ENCODE assay signal across 8 cellular contexts in genomic region chr19:4061178-4061682, GRCh38. TPM values are rescaled to one million over a fixed set of nuclear protein-coding genes. Genes with fewer than 3 reads are reported as not detected.
A peak's percentile ranks its signal among the peaks of the same experiment; 100 is the strongest.
DNase-seq lines count a peak whose midpoint lies in the region; ATAC-seq and TF ChIP-seq lines count a peak whose summit lies in the region.

No MANE protein-coding gene starts in this region.

- no peaks in the 10 kb centered on the region for H3K9me3 Mint-ChIP-seq in WTC11
- no peaks in the 10 kb centered on the region for H3K9me3 Mint-ChIP-seq in stimulated activated effector memory CD8-positive, alpha-beta T cell treated with anti-CD3 and anti-CD28 coated beads, Interleukin-12 subunit alpha, Interleukin-12 subunit beta, amount 100 ng/mL, for 72 hours

- POLR2A ChIA-PET in WTC11 (lab: Charles Lee): no interaction called here

- in situ Hi-C loops in HAP-1 (cut with MboI; ENCODE audit: low sequenced_read_pairs): no loop called here

- no peak overlapping the region for H3K27ac Mint-ChIP-seq in WTC11
- H3K27ac Mint-ChIP-seq in stimulated activated effector memory CD8-positive, alpha-beta T cell treated with anti-CD3 and anti-CD28 coated beads, Interleukin-12 subunit alpha, Interleukin-12 subunit beta, amount 100 ng/mL, for 72 hours: peak overlapping the region; percentile 93

- H3K9me3 ChIP-seq in HAP-1 (no peaks in the 10 kb centered on the region), heart right ventricle (no peaks in the 10 kb centered on the region)

- intact Hi-C loops in heart right ventricle (cut with DNase I): loop anchor here in 3 of 10 donors (5.0 to 10.0 kb wide), 3 partner anchors 44 to 74 kb away; partner anchors contain the start of genes EEF2 (in 1 of the 3) and PIAS4 (in 1 of the 3)

- peak overlapping the region; percentile 92 to 99 (median 98) for H3K27ac ChIP-seq in heart right ventricle

- H3K4me1 Mint-ChIP-seq in WTC11: peaks cover 24% of the 10 kb centered on the region
- H3K4me1 Mint-ChIP-seq in stimulated activated effector memory CD8-positive, alpha-beta T cell treated with anti-CD3 and anti-CD28 coated beads, Interleukin-12 subunit alpha, Interleukin-12 subunit beta, amount 100 ng/mL, for 72 hours: peaks cover 50% of the 10 kb centered on the region

- TF ChIP-seq CTCF in WTC11 (IDR thresholded peaks at IDR 0.05): no peak
- no peak for TF ChIP-seq CTCF in heart right ventricle (IDR thresholded peaks at IDR 0.05)

- H3K4me1 ChIP-seq in HAP-1: peaks cover 12% of the 10 kb centered on the region; the same call in 1 of the 2 replicates
- H3K4me1 ChIP-seq in heart right ventricle: peaks cover 56 to 76% (median 73%) of the 10 kb centered on the region in 9 donors

- no peaks in the 10 kb centered on the region for H3K27me3 Mint-ChIP-seq in WTC11 (ENCODE audit: low read depth)

- ATAC-seq in WTC11: peak; percentile 8
- ATAC-seq in heart right ventricle: peak in 4 of 8 donors; percentile 22 to 31 (median 24)
- ATAC-seq in stimulated activated effector memory CD8-positive, alpha-beta T cell treated with anti-CD3 and anti-CD28 coated beads, Interleukin-12 subunit alpha, Interleukin-12 subunit beta, amount 100 ng/mL, for 72 hours: no peak
- no peak for ATAC-seq in GM21723 (IDR thresholded peaks at IDR 0.05; ENCODE audit: unreplicated experiment)

- H3K4me3 ChIP-seq in HAP-1 (peak overlapping the region; percentile 4; the same call in 1 of the 2 replicates), heart right ventricle (peak overlapping the region in 9 of 10 donors; percentile 23 to 91 (median 46))

- CTCF ChIA-PET in WTC11 (lab: Charles Lee): interaction anchor here (1.3 to 2.1 kb wide), 2 partner anchors 73 to 79 kb away, joined by 5 to 14 read pairs; no protein-coding TSS in a partner anchor

- peaks cover 31% of the 10 kb centered on the region for H3K36me3 ChIP-seq in HAP-1 (replicated peaks)
- peaks cover 0 to 27% (median 3%) of the 10 kb centered on the region in 9 donors for H3K36me3 ChIP-seq in heart right ventricle

- H3K27me3 ChIP-seq in HAP-1 (ENCODE audit: low read depth) (no peaks in the 10 kb centered on the region), heart right ventricle (no peaks in the 10 kb centered on the region)

- no peaks in the 10 kb centered on the region for H3K36me3 Mint-ChIP-seq in WTC11
- H3K36me3 Mint-ChIP-seq in stimulated activated effector memory CD8-positive, alpha-beta T cell treated with anti-CD3 and anti-CD28 coated beads, Interleukin-12 subunit alpha, Interleukin-12 subunit beta, amount 100 ng/mL, for 72 hours: peaks cover 73% of the 10 kb centered on the region

- WGBS in heart right ventricle, 2 donors: 14 to 16% methylated on average over 22 to 23 of the region's 23 CpGs

- DNase-seq in HAP-1 (ENCODE audit: low spot score in 2 of 2) (peak in 1 of 2 experiments; percentile 47), WTC11 (ENCODE audit: low spot score) (no peak), heart right ventricle (peak; percentile 72 to 83), NCI-H2107 (lab: John Stamatoyannopoulos, UW) (no peak), OCI-M2 (lab: John Stamatoyannopoulos, UW; ENCODE audit: unreplicated experiment) (no peak), medulla oblongata (ENCODE audit: extremely low spot score) (no peak)
- DNase-seq in stimulated activated effector memory CD8-positive, alpha-beta T cell treated with anti-CD3 and anti-CD28 coated beads, Interleukin-12 subunit alpha, Interleukin-12 subunit beta, amount 100 ng/mL, for 72 hours (ENCODE audit: low spot score in 2 of 2): peak; percentile 27 to 69

- H3K4me3 Mint-ChIP-seq in WTC11: no peak overlapping the region
- peak overlapping the region; percentile 89 for H3K4me3 Mint-ChIP-seq in stimulated activated effector memory CD8-positive, alpha-beta T cell treated with anti-CD3 and anti-CD28 coated beads, Interleukin-12 subunit alpha, Interleukin-12 subunit beta, amount 100 ng/mL, for 72 hours

TF ChIP-seq in WTC11, 78 proteins besides CTCF, POLR2A, EP300 and RAD21:
- TF ChIP-seq IRF1 (CRISPR knock-in tag; IDR thresholded peaks at IDR 0.05) (no peak), ZNF121 (CRISPR knock-in tag; IDR thresholded peaks at IDR 0.05) (peak; percentile 66)

RNA-seq across cellular contexts. Expression of gene ZBTB7A, which starts 5.5 kb away (rescaled TPM):
- total RNA-seq in WTC11 (2021) (22.8 to 27.9 TPM (median 24.6 TPM) in 3 replicates), heart right ventricle (10 to 100 TPM; 20.3 to 40.5 (median 26.3) TPM)
- 10 to 100 TPM in 1 of 2 donors, 1 to 10 TPM in 1; 9.6 to 13.2 TPM for polyA plus RNA-seq in heart right ventricle

RNA-seq across cellular contexts. Expression of gene PIAS4, which starts 53.7 kb away (rescaled TPM):
- total RNA-seq in WTC11 (2021) (45.5 to 46.0 TPM (median 45.9 TPM) in 3 replicates), heart right ventricle (10 to 100 TPM; 11.5 to 22.8 (median 14.3) TPM)
- polyA plus RNA-seq in heart right ventricle: 10 to 100 TPM in 1 of 2 donors, 1 to 10 TPM in 1; 8.5 to 10.5 TPM

Comparison
In these comparisons a context has a peak if more than half of its experiments do, and no peak if none do; other contexts are left out.
1. DNase-seq: peak in heart right ventricle (2 of 2) and stimulated activated effector memory CD8-positive, alpha-beta T cell treated with anti-CD3 and anti-CD28 coated beads, Interleukin-12 subunit alpha, Interleukin-12 subunit beta, amount 100 ng/mL, for 72 hours (2 of 2); none in WTC11 (single experiment), NCI-H2107 (single experiment), OCI-M2 (single experiment) and medulla oblongata (single experiment).